In the genomic region with DNA sequence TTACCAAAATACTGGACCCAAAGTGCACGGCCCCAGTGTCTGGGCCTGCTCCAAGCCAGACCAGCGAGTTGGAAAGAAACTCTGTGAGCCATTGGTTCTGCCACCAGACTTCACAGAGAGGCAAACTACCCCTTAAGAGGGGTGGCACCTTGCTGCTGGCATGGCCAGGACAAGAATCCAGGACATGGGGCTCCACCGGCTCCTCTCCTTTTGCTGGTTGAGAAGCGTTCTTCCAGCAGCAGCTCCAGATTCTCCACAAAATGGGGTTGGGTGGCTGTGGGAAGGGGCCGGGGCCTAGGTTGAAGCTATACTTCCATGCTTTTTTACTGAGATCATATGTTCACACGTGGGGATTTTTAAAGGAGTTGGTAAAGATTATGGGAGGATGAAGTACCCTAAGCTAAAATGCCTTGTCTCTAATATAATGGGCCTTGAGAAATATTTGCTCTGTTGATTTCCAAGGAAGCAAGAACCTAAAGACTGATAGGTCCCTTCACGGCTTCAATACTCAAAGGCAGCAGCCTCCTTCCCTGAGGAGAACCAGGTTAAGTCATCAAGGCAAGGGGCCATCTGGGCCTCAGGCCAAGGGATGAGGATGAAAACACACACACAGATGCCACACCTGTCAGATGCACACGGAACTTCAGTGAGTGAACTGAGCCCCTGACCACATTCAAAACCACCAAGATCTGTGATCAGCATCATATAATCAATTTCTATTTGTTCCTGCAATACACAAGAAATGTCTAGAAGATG, we compare ENCODE assay signal across 1 cellular context.
TF ChIP-seq lines count a peak whose summit lies in the region.

No MANE protein-coding gene starts in this region.

TF ChIP-seq in SK-N-SH, 30 proteins besides CTCF, POLR2A, EP300 and RAD21 (continued from another document):
- TF ChIP-seq, protein P1, sequence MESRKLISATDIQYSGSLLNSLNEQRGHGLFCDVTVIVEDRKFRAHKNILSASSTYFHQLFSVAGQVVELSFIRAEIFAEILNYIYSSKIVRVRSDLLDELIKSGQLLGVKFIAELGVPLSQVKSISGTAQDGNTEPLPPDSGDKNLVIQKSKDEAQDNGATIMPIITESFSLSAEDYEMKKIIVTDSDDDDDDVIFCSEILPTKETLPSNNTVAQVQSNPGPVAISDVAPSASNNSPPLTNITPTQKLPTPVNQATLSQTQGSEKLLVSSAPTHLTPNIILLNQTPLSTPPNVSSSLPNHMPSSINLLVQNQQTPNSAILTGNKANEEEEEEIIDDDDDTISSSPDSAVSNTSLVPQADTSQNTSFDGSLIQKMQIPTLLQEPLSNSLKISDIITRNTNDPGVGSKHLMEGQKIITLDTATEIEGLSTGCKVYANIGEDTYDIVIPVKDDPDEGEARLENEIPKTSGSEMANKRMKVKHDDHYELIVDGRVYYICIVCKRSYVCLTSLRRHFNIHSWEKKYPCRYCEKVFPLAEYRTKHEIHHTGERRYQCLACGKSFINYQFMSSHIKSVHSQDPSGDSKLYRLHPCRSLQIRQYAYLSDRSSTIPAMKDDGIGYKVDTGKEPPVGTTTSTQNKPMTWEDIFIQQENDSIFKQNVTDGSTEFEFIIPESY (IDR thresholded peaks at IDR 0.05; ENCODE audit: borderline replicate concordance, low read depth), result no peak
- no peak for TF ChIP-seq JUND (IDR thresholded peaks at IDR 0.05)
- no peak for TF ChIP-seq FOXM1 (IDR thresholded peaks at IDR 0.05; ENCODE audit: low read depth)
- TF ChIP-seq, protein P2, sequence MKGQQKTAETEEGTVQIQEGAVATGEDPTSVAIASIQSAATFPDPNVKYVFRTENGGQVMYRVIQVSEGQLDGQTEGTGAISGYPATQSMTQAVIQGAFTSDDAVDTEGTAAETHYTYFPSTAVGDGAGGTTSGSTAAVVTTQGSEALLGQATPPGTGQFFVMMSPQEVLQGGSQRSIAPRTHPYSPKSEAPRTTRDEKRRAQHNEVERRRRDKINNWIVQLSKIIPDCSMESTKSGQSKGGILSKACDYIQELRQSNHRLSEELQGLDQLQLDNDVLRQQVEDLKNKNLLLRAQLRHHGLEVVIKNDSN (IDR thresholded peaks at IDR 0.05; ENCODE audit: borderline replicate concordance, low read depth), result no peak
- no peak for TF ChIP-seq SMC3 (IDR thresholded peaks at IDR 0.05; ENCODE audit: low read depth, low read length)
